In the genomic region with DNA sequence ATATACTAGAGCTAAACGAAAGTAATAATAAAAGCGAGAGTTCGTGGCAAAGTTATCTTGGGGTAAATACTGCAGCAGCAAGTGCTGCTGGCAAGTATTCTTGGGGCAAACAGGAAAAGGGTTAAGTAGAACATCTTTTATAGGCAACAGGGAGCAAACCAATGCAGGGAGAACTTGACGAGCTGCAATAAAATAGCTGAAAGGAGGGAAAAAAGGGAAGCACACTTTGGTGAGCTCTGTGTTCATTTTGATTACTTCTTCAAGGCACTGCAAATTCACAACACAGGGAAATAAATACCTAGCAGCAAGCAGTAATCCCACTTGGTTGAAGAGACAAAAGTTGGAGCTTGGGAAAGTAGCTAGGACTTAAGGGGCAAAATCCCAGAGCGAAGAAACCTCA, we compare ENCODE assay signal across 19 cellular contexts.
"Had no signal": no experiment of that assay in that cellular context is flagged by ENCODE, and none has a peak within 500 bp of the region (broad histone marks: within the 10 kb centered on the region; RNA-seq: fewer than 3 reads in every experiment).

No MANE protein-coding gene starts in this region.

- H3K4me3 Mint-ChIP-seq: activated CD4-positive, alpha-beta T cell treated with anti-CD3 and anti-CD28 coated beads, Interleukin-2, amount 10 ng/mL, durations not matched to agents 7 days and 5 days; activated T-cell treated with anti-CD3 and anti-CD28 coated beads, Interleukin-2, amount 50 U/mL, for 4 hours; central memory CD8-positive, alpha-beta T cell; nephron progenitor cell; stimulated activated effector memory CD8-positive, alpha-beta T cell treated with anti-CD3 and anti-CD28 coated beads, Interleukin-12 subunit alpha, Interleukin-12 subunit beta, amount 100 ng/mL, for 72 hours had no signal

- H3K9me3 ChIP-seq: colonic mucosa, left lung, sigmoid colon, thoracic aorta had no signal

- H3K4me1 ChIP-seq: colonic mucosa, left lung, sigmoid colon had no signal

- H3K9me3 Mint-ChIP-seq: activated CD4-positive, alpha-beta T cell treated with anti-CD3 and anti-CD28 coated beads, Interleukin-2, amount 10 ng/mL, durations not matched to agents 7 days and 5 days; activated T-cell treated with anti-CD3 and anti-CD28 coated beads, Interleukin-2, amount 50 U/mL, for 4 hours; central memory CD8-positive, alpha-beta T cell; nephron progenitor cell; stimulated activated effector memory CD8-positive, alpha-beta T cell treated with anti-CD3 and anti-CD28 coated beads, Interleukin-12 subunit alpha, Interleukin-12 subunit beta, amount 100 ng/mL, for 72 hours had no signal

- H3K27me3 Mint-ChIP-seq: activated CD4-positive, alpha-beta T cell treated with anti-CD3 and anti-CD28 coated beads, Interleukin-2, amount 10 ng/mL, durations not matched to agents 7 days and 5 days; central memory CD8-positive, alpha-beta T cell had no signal

- ATAC-seq: activated T-cell treated with anti-CD3 and anti-CD28 coated beads, Interleukin-2, amount 50 U/mL, for 4 hours; stimulated activated effector memory CD8-positive, alpha-beta T cell treated with anti-CD3 and anti-CD28 coated beads, Interleukin-12 subunit alpha, Interleukin-12 subunit beta, amount 100 ng/mL, for 72 hours had no signal

- H3K36me3 ChIP-seq: brain microvascular endothelial cell, colonic mucosa, left lung, sigmoid colon, thoracic aorta had no signal

- H3K4me3 ChIP-seq: colonic mucosa, thoracic aorta had no signal

- H3K27ac ChIP-seq: brain microvascular endothelial cell, colonic mucosa, left lung, sigmoid colon, thoracic aorta had no signal

- H3K27ac Mint-ChIP-seq: activated CD4-positive, alpha-beta T cell treated with anti-CD3 and anti-CD28 coated beads, Interleukin-2, amount 10 ng/mL, durations not matched to agents 7 days and 5 days; nephron progenitor cell; stimulated activated effector memory CD8-positive, alpha-beta T cell treated with anti-CD3 and anti-CD28 coated beads, Interleukin-12 subunit alpha, Interleukin-12 subunit beta, amount 100 ng/mL, for 72 hours had no signal

- H3K4me1 Mint-ChIP-seq: central memory CD8-positive, alpha-beta T cell had no signal

- FAIRE-seq: TTC549, urothelium cell line had no signal

- DNase-seq: activated CD4-positive, alpha-beta T cell treated with anti-CD3 and anti-CD28 coated beads, Interleukin-2, amount 10 ng/mL, durations not matched to agents 7 days and 5 days; activated CD8-positive, alpha-beta memory T cell treated with anti-CD3 and anti-CD28 coated beads, Interleukin-2, amount 50 U/mL, for 4 hours; activated effector memory CD4-positive, alpha-beta T cell treated with Interleukin-2 at 50 U/mL for 16 hours; activated naive CD4-positive, alpha-beta T cell treated with anti-CD3 and anti-CD28 coated beads, Interleukin-2, amount 50 U/mL, for 16 hours; activated T-cell treated with anti-CD3 and anti-CD28 coated beads, Interleukin-2, amount 50 U/mL, for 4 hours; aorta; brain microvascular endothelial cell; colonic mucosa; head of caudate nucleus; left lung; nephron progenitor cell; nucleus accumbens; sigmoid colon; stimulated activated CD4-positive, alpha-beta T cell treated with anti-CD3 and anti-CD28 coated beads, Interleukin-4, amount 100 ng/mL, for 24 hours had no signal

- H3K27me3 ChIP-seq: brain microvascular endothelial cell, colonic mucosa, left lung, sigmoid colon had no signal
